1 cellular context compared by ENCODE assay signal in the genomic region with DNA sequence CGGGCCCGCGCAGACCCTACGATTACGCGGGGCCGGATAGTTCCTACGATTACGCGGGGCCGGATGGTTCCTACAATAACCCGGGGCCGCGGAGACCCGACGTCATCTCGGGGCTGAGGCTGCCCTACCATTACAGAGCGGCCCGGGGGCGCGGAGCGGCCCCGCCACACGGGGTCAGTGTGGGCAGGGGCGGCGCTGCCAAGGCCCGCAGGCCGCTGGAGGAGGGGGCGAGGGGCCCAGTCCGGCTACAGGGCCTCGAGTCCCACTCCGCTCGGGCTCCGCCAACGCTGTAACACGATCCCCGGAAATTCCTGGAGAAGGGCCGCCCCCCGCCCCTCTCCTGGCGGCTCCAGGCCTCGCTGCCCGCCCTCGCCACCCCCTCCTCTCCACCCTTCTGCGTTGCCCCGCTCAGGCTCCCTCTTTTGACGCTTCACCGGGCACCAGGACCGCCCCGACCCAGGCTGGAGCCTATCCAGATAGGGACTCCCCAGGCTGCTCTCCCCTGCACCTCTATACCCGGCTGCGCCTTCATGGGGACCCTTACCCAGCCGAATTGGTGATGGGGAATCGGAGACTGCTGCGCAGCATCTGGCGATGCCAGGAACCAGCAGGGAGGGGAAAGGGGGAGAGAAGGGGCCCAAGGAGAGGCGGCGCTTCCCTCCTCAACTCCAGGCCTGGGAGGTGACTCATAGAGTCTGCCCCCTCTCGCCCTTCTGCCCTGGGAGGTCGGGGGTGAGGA.
TF ChIP-seq lines count a peak whose summit lies in the region.

A gene with protein sequence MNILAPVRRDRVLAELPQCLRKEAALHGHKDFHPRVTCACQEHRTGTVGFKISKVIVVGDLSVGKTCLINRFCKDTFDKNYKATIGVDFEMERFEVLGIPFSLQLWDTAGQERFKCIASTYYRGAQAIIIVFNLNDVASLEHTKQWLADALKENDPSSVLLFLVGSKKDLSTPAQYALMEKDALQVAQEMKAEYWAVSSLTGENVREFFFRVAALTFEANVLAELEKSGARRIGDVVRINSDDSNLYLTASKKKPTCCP (minus strand): TSS at position 291 of the 739 bp plus-strand sequence. CDS start 602 bp downstream, outside the sequence.

TF ChIP-seq in WTC11, 78 proteins besides CTCF, POLR2A, EP300 and RAD21 (continued from another document and continues in another):
- TF ChIP-seq, protein P1, sequence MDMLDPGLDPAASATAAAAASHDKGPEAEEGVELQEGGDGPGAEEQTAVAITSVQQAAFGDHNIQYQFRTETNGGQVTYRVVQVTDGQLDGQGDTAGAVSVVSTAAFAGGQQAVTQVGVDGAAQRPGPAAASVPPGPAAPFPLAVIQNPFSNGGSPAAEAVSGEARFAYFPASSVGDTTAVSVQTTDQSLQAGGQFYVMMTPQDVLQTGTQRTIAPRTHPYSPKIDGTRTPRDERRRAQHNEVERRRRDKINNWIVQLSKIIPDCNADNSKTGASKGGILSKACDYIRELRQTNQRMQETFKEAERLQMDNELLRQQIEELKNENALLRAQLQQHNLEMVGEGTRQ (CRISPR knock-in tag; IDR thresholded peaks at IDR 0.05): no peak
- TF ChIP-seq FOXK1 (CRISPR knock-in tag; IDR thresholded peaks at IDR 0.05) (peak; percentile 26), CBFB (CRISPR knock-in tag; IDR thresholded peaks at IDR 0.05; ENCODE audit: low read depth) (no peak; the same call in 1 of the 2 replicates), CREB1 (CRISPR knock-in tag; IDR thresholded peaks at IDR 0.05) (no peak; the same call in 1 of the 2 replicates), RELA (CRISPR knock-in tag; IDR thresholded peaks at IDR 0.05; ENCODE audit: borderline replicate concordance) (no peak), ZNF423 (CRISPR knock-in tag; IDR thresholded peaks at IDR 0.05) (no peak), FOXJ3 (CRISPR knock-in tag; IDR thresholded peaks at IDR 0.05; ENCODE audit: borderline replicate concordance) (no peak), NFATC4 (CRISPR knock-in tag; IDR thresholded peaks at IDR 0.05) (no peak), PRRX2 (CRISPR knock-in tag; IDR thresholded peaks at IDR 0.05) (no peak), KAT7 (CRISPR knock-in tag; IDR thresholded peaks at IDR 0.05; ENCODE audit: borderline replicate concordance) (no peak), ZNF396 (CRISPR knock-in tag; IDR thresholded peaks at IDR 0.05; ENCODE audit: borderline replicate concordance) (no peak), GTF2I (CRISPR knock-in tag; conservative IDR thresholded peaks at IDR 0.05) (no peak), TEAD4 (CRISPR knock-in tag; IDR thresholded peaks at IDR 0.05) (no peak), ESRRA (CRISPR knock-in tag; IDR thresholded peaks at IDR 0.05; ENCODE audit: borderline replicate concordance) (no peak), RORB (CRISPR knock-in tag; IDR thresholded peaks at IDR 0.05) (no peak), NFYB (CRISPR knock-in tag; conservative IDR thresholded peaks at IDR 0.05; ENCODE audit: low read depth) (no peak), SP1 (CRISPR knock-in tag; conservative IDR thresholded peaks at IDR 0.05) (peak; percentile 53; the same call in 1 of the 2 replicates), ZNF232 (CRISPR knock-in tag; IDR thresholded peaks at IDR 0.05) (no peak; the same call in 1 of the 2 replicates), NR3C1 (CRISPR knock-in tag; conservative IDR thresholded peaks at IDR 0.05; ENCODE audit: low read depth) (no peak; the same call in 1 of the 2 replicates), TCF7 (CRISPR knock-in tag; IDR thresholded peaks at IDR 0.05; ENCODE audit: low read depth) (no peak)
- TF ChIP-seq, protein P2, sequence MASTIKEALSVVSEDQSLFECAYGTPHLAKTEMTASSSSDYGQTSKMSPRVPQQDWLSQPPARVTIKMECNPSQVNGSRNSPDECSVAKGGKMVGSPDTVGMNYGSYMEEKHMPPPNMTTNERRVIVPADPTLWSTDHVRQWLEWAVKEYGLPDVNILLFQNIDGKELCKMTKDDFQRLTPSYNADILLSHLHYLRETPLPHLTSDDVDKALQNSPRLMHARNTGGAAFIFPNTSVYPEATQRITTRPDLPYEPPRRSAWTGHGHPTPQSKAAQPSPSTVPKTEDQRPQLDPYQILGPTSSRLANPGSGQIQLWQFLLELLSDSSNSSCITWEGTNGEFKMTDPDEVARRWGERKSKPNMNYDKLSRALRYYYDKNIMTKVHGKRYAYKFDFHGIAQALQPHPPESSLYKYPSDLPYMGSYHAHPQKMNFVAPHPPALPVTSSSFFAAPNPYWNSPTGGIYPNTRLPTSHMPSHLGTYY (CRISPR knock-in tag; IDR thresholded peaks at IDR 0.05): no peak
- TF ChIP-seq, protein P3, sequence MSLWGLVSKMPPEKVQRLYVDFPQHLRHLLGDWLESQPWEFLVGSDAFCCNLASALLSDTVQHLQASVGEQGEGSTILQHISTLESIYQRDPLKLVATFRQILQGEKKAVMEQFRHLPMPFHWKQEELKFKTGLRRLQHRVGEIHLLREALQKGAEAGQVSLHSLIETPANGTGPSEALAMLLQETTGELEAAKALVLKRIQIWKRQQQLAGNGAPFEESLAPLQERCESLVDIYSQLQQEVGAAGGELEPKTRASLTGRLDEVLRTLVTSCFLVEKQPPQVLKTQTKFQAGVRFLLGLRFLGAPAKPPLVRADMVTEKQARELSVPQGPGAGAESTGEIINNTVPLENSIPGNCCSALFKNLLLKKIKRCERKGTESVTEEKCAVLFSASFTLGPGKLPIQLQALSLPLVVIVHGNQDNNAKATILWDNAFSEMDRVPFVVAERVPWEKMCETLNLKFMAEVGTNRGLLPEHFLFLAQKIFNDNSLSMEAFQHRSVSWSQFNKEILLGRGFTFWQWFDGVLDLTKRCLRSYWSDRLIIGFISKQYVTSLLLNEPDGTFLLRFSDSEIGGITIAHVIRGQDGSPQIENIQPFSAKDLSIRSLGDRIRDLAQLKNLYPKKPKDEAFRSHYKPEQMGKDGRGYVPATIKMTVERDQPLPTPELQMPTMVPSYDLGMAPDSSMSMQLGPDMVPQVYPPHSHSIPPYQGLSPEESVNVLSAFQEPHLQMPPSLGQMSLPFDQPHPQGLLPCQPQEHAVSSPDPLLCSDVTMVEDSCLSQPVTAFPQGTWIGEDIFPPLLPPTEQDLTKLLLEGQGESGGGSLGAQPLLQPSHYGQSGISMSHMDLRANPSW (CRISPR knock-in tag; conservative IDR thresholded peaks at IDR 0.05; ENCODE audit: low read depth): no peak
- TF ChIP-seq, protein P4, sequence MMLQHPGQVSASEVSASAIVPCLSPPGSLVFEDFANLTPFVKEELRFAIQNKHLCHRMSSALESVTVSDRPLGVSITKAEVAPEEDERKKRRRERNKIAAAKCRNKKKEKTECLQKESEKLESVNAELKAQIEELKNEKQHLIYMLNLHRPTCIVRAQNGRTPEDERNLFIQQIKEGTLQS (CRISPR knock-in tag; conservative IDR thresholded peaks at IDR 0.05): no peak
- TF ChIP-seq, protein P5, sequence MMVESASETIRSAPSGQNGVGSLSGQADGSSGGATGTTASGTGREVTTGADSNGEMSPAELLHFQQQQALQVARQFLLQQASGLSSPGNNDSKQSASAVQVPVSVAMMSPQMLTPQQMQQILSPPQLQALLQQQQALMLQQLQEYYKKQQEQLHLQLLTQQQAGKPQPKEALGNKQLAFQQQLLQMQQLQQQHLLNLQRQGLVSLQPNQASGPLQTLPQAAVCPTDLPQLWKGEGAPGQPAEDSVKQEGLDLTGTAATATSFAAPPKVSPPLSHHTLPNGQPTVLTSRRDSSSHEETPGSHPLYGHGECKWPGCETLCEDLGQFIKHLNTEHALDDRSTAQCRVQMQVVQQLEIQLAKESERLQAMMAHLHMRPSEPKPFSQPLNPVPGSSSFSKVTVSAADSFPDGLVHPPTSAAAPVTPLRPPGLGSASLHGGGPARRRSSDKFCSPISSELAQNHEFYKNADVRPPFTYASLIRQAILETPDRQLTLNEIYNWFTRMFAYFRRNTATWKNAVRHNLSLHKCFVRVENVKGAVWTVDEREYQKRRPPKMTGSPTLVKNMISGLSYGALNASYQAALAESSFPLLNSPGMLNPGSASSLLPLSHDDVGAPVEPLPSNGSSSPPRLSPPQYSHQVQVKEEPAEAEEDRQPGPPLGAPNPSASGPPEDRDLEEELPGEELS (CRISPR knock-in tag; IDR thresholded peaks at IDR 0.05): no peak
- TF ChIP-seq, protein P6, sequence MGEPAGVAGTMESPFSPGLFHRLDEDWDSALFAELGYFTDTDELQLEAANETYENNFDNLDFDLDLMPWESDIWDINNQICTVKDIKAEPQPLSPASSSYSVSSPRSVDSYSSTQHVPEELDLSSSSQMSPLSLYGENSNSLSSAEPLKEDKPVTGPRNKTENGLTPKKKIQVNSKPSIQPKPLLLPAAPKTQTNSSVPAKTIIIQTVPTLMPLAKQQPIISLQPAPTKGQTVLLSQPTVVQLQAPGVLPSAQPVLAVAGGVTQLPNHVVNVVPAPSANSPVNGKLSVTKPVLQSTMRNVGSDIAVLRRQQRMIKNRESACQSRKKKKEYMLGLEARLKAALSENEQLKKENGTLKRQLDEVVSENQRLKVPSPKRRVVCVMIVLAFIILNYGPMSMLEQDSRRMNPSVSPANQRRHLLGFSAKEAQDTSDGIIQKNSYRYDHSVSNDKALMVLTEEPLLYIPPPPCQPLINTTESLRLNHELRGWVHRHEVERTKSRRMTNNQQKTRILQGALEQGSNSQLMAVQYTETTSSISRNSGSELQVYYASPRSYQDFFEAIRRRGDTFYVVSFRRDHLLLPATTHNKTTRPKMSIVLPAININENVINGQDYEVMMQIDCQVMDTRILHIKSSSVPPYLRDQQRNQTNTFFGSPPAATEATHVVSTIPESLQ (CRISPR knock-in tag; IDR thresholded peaks at IDR 0.05): no peak
- TF ChIP-seq, protein P7, sequence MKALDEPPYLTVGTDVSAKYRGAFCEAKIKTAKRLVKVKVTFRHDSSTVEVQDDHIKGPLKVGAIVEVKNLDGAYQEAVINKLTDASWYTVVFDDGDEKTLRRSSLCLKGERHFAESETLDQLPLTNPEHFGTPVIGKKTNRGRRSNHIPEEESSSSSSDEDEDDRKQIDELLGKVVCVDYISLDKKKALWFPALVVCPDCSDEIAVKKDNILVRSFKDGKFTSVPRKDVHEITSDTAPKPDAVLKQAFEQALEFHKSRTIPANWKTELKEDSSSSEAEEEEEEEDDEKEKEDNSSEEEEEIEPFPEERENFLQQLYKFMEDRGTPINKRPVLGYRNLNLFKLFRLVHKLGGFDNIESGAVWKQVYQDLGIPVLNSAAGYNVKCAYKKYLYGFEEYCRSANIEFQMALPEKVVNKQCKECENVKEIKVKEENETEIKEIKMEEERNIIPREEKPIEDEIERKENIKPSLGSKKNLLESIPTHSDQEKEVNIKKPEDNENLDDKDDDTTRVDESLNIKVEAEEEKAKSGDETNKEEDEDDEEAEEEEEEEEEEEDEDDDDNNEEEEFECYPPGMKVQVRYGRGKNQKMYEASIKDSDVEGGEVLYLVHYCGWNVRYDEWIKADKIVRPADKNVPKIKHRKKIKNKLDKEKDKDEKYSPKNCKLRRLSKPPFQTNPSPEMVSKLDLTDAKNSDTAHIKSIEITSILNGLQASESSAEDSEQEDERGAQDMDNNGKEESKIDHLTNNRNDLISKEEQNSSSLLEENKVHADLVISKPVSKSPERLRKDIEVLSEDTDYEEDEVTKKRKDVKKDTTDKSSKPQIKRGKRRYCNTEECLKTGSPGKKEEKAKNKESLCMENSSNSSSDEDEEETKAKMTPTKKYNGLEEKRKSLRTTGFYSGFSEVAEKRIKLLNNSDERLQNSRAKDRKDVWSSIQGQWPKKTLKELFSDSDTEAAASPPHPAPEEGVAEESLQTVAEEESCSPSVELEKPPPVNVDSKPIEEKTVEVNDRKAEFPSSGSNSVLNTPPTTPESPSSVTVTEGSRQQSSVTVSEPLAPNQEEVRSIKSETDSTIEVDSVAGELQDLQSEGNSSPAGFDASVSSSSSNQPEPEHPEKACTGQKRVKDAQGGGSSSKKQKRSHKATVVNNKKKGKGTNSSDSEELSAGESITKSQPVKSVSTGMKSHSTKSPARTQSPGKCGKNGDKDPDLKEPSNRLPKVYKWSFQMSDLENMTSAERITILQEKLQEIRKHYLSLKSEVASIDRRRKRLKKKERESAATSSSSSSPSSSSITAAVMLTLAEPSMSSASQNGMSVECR (CRISPR knock-in tag; IDR thresholded peaks at IDR 0.05; ENCODE audit: borderline replicate concordance): peak; percentile 26; the same call in 1 of the 2 replicates
- TF ChIP-seq, protein P8, sequence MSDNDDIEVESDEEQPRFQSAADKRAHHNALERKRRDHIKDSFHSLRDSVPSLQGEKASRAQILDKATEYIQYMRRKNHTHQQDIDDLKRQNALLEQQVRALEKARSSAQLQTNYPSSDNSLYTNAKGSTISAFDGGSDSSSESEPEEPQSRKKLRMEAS (CRISPR knock-in tag; IDR thresholded peaks at IDR 0.05): peak; percentile 58; the same call in 1 of the 2 replicates
- TF ChIP-seq, protein P9, sequence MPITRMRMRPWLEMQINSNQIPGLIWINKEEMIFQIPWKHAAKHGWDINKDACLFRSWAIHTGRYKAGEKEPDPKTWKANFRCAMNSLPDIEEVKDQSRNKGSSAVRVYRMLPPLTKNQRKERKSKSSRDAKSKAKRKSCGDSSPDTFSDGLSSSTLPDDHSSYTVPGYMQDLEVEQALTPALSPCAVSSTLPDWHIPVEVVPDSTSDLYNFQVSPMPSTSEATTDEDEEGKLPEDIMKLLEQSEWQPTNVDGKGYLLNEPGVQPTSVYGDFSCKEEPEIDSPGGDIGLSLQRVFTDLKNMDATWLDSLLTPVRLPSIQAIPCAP (CRISPR knock-in tag; IDR thresholded peaks at IDR 0.05): no peak
- TF ChIP-seq, protein P10, sequence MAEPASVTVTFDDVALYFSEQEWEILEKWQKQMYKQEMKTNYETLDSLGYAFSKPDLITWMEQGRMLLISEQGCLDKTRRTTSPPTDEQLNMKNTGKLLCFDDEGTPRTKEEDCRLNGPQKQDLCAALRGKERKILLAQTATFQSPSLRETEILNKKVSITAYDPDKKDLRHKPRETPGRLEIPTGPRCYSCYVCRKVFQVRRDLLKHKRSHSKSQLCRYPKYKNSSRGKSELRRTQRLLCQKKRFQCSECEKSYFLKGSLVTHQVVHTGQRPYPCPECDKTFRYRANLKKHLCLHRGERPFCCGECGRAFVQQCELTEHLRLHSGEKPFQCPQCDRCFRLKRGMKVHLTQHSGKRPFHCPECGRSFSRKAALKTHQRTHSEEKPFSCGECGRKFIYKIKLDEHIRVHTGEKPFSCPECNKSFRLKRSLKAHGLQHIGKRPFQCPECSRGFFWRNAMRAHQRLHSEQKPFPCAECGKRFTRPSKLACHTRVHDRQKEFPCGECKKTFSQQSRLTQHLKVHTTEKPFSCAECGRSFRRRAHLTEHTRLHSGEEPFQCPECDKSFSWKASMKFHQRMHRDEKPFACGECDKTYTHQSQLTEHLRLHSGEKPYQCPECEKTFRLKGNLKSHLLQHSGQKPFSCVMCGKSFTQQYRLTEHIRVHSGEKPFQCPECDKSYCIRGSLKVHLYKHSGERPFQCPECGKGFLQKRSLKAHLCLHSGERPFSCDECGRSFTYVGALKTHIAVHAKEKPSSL (CRISPR knock-in tag; conservative IDR thresholded peaks at IDR 0.05): no peak
